Comparison of ENCODE assay signal across 13 cellular contexts in the genomic region with DNA sequence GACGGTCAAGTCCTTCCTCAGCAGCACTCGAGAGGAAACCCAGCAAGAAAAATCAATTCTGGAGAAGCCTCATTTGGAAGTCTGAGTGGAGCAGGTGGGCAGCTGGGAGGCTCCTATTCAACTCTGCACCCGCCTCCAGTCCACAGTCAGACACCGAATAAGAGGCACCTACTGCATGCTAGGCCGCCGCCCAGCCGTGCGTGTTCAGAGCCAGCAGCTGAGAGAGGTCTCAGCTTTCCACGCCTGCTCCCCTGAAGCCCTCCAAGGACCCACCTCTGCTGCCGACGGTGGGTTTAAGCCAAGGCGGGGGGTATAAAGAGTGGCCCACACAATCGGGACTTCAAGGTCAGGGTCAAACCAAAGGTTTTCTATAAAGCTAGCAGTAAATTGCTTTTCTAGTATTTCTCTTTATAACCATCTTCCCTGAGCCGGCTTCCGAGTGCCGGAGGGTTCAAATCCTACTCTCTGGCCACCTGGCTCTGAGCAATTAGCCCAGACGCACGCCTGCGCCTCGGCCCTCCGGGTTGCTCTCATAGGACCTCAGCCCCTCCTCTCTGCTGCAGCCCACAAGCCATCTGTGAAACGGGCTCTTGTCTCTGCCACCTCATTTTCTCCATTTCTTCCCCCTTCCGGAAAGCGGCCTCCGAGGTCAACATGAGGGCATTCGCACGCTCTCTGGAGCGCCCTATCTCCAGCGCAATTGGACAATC. TPM values are rescaled to one million over a fixed set of nuclear protein-coding genes. Genes with fewer than 3 reads are reported as not detected.
DNase-seq lines count a peak whose midpoint lies in the region; ATAC-seq and TF ChIP-seq lines count a peak whose summit lies in the region.
"Had no signal": no experiment of that assay in that cellular context is flagged by ENCODE, and none has a peak within 500 bp of the region (broad histone marks: within the 10 kb centered on the region; RNA-seq: fewer than 3 reads in every experiment).

No MANE protein-coding gene starts in this region.

- no peaks in the 10 kb centered on the region for H3K9me3 ChIP-seq in heart right ventricle

- no peak overlapping the region for H3K4me3 Mint-ChIP-seq in stimulated activated naive B cell treated with anti-CD40 and anti-IgM and Interleukin-4, amounts not matched to agents 10 μg/mL and 1 μg/mL and 100 μg/mL, for 72 hours
- H3K4me3 Mint-ChIP-seq in activated CD4-positive, alpha-beta T cell treated with anti-CD3 and anti-CD28 coated beads for 36 hours = no peak overlapping the region
- H3K4me3 Mint-ChIP-seq: effector memory CD8-positive, alpha-beta T cell had no signal

- no peaks in the 10 kb centered on the region for H3K27me3 ChIP-seq in heart right ventricle

- H3K36me3 ChIP-seq in heart right ventricle = no peaks in the 10 kb centered on the region

- DNase-seq in NCI-H1417 (lab: John Stamatoyannopoulos, UW) (peak; percentile 76 to 89 (median 80)), NCI-H1417 treated with DMSO at 0.1 percent for 48 hours (lab: John Stamatoyannopoulos, UW) (no peak), RWPE1 (ENCODE audit: low spot score) (no peak), heart right ventricle (peak; percentile 34 to 44), globus pallidus (ENCODE audit: low spot score) (no peak)
- DNase-seq in stimulated activated naive B cell treated with anti-CD40 and anti-IgM and Interleukin-4, amounts not matched to agents 10 μg/mL and 1 μg/mL and 100 μg/mL, for 72 hours = no peak
- no peak for DNase-seq in activated CD4-positive, alpha-beta T cell treated with anti-CD3 and anti-CD28 coated beads for 36 hours
- DNase-seq: 8988T; activated CD4-positive, CD25-positive, alpha-beta regulatory T cell treated with anti-CD3 and anti-CD28 coated beads, Interleukin-2, amount 50 U/mL, for 72 hours; effector memory CD8-positive, alpha-beta T cell; islet precursor cell had no signal

- CTCF ChIA-PET in RWPE1 (lab: Yijun Ruan, JAX) = interaction anchor here (1.7 kb wide), 1 partner anchor 43 kb away, joined by 11 read pairs; no protein-coding TSS in a partner anchor
- CTCF ChIA-PET in activated CD4-positive, alpha-beta T cell treated with anti-CD3 and anti-CD28 coated beads for 36 hours (lab: Charles Lee) = no interaction called here

- H3K27ac ChIP-seq in RWPE1 (peak overlapping the region; percentile 95), heart right ventricle (peak overlapping the region in 7 of 10 donors; percentile 20 to 80 (median 58))

- peak overlapping the region; percentile 20 for H3K27ac Mint-ChIP-seq in stimulated activated naive B cell treated with anti-CD40 and anti-IgM and Interleukin-4, amounts not matched to agents 10 μg/mL and 1 μg/mL and 100 μg/mL, for 72 hours
- no peak overlapping the region for H3K27ac Mint-ChIP-seq in activated CD4-positive, alpha-beta T cell treated with anti-CD3 and anti-CD28 coated beads for 36 hours
- H3K27ac Mint-ChIP-seq: activated naive CD4-positive, alpha-beta T cell treated with anti-CD3 and anti-CD28 coated beads, Interleukin-2, amount 50 U/mL, for 72 hours; effector memory CD8-positive, alpha-beta T cell had no signal

- H3K4me1 Mint-ChIP-seq in stimulated activated naive B cell treated with anti-CD40 and anti-IgM and Interleukin-4, amounts not matched to agents 10 μg/mL and 1 μg/mL and 100 μg/mL, for 72 hours = peaks cover 63 to 89% of the 10 kb centered on the region in 2 donors
- peaks cover 12% of the 10 kb centered on the region for H3K4me1 Mint-ChIP-seq in activated CD4-positive, alpha-beta T cell treated with anti-CD3 and anti-CD28 coated beads for 36 hours

- intact Hi-C loops in heart right ventricle (cut with DNase I) = no loop called here
- intact Hi-C loops in activated CD4-positive, alpha-beta T cell treated with anti-CD3 and anti-CD28 coated beads for 36 hours (cut with DNase I, micrococcal nuclease) = no loop called here

- TF ChIP-seq CTCF in RWPE1 (conservative IDR thresholded peaks at IDR 0.05; ENCODE audit: low read depth) (no peak), heart right ventricle (IDR thresholded peaks at IDR 0.05) (no peak)

- peaks cover 2 to 38% (median 13%) of the 10 kb centered on the region in 9 donors for H3K4me1 ChIP-seq in heart right ventricle

- peak overlapping the region in 4 of 10 donors; percentile 18 to 25 (median 20) for H3K4me3 ChIP-seq in heart right ventricle

- 70 to 76% methylated on average over 29 of the region's 29 CpGs for WGBS in heart right ventricle, 2 donors

- POLR2A ChIA-PET in RWPE1 (lab: Yijun Ruan, JAX; ENCODE audit: low non-redundant PET) = no interaction called here
- POLR2A ChIA-PET in activated CD4-positive, alpha-beta T cell treated with anti-CD3 and anti-CD28 coated beads for 36 hours (lab: Charles Lee) = no interaction called here

- peaks cover 17 to 46% of the 10 kb centered on the region in 2 donors for H3K36me3 Mint-ChIP-seq in stimulated activated naive B cell treated with anti-CD40 and anti-IgM and Interleukin-4, amounts not matched to agents 10 μg/mL and 1 μg/mL and 100 μg/mL, for 72 hours
- no peaks in the 10 kb centered on the region for H3K36me3 Mint-ChIP-seq in activated CD4-positive, alpha-beta T cell treated with anti-CD3 and anti-CD28 coated beads for 36 hours (ENCODE audit: low read depth)
- H3K36me3 Mint-ChIP-seq: activated naive CD4-positive, alpha-beta T cell treated with anti-CD3 and anti-CD28 coated beads, Interleukin-2, amount 50 U/mL, for 72 hours had no signal

- ATAC-seq in heart right ventricle (peak; percentile 58 to 75 (median 68)), HG03159 (IDR thresholded peaks at IDR 0.05; ENCODE audit: unreplicated experiment) (no peak)
- no peak for ATAC-seq in stimulated activated naive B cell treated with anti-CD40 and anti-IgM and Interleukin-4, amounts not matched to agents 10 μg/mL and 1 μg/mL and 100 μg/mL, for 72 hours (replicated peaks)
- ATAC-seq in activated CD4-positive, alpha-beta T cell treated with anti-CD3 and anti-CD28 coated beads for 36 hours = no peak
- ATAC-seq: activated naive CD4-positive, alpha-beta T cell treated with anti-CD3 and anti-CD28 coated beads, Interleukin-2, amount 50 U/mL, for 72 hours; effector memory CD8-positive, alpha-beta T cell had no signal

- no peaks in the 10 kb centered on the region for H3K27me3 Mint-ChIP-seq in stimulated activated naive B cell treated with anti-CD40 and anti-IgM and Interleukin-4, amounts not matched to agents 10 μg/mL and 1 μg/mL and 100 μg/mL, for 72 hours
- H3K27me3 Mint-ChIP-seq in activated CD4-positive, alpha-beta T cell treated with anti-CD3 and anti-CD28 coated beads for 36 hours = no peaks in the 10 kb centered on the region
- H3K27me3 Mint-ChIP-seq: effector memory CD8-positive, alpha-beta T cell had no signal

- H3K9me3 Mint-ChIP-seq in stimulated activated naive B cell treated with anti-CD40 and anti-IgM and Interleukin-4, amounts not matched to agents 10 μg/mL and 1 μg/mL and 100 μg/mL, for 72 hours = peaks cover 0 to 2% of the 10 kb centered on the region in 2 donors
- H3K9me3 Mint-ChIP-seq in activated CD4-positive, alpha-beta T cell treated with anti-CD3 and anti-CD28 coated beads for 36 hours (ENCODE audit: low read depth) = no peaks in the 10 kb centered on the region
- H3K9me3 Mint-ChIP-seq: activated naive CD4-positive, alpha-beta T cell treated with anti-CD3 and anti-CD28 coated beads, Interleukin-2, amount 50 U/mL, for 72 hours; effector memory CD8-positive, alpha-beta T cell had no signal

RNA-seq across cellular contexts. Expression of gene VAV2, which starts 41.8 kb away (rescaled TPM):
- 1 to 10 TPM; 2.9 to 7.1 (median 5.0) TPM for total RNA-seq in heart right ventricle
- polyA plus RNA-seq in heart right ventricle = 1 to 10 TPM; 4.3 to 5.7 TPM
- total RNA-seq in activated CD4-positive, alpha-beta T cell treated with anti-CD3 and anti-CD28 coated beads for 36 hours = 1 to 10 TPM; 5.1 to 6.5 TPM

Comparison
In these comparisons a context has a peak if more than half of its experiments do, and no peak if none do; other contexts are left out.
1. DNase-seq: peak in NCI-H1417 (3 of 3) and heart right ventricle (2 of 2); none in NCI-H1417 treated with DMSO at 0.1 percent for 48 hours (single experiment), RWPE1 (single experiment), stimulated activated naive B cell treated with anti-CD40 and anti-IgM and Interleukin-4, amounts not matched to agents 10 μg/mL and 1 μg/mL and 100 μg/mL, for 72 hours (single experiment), globus pallidus (single experiment) and activated CD4-positive, alpha-beta T cell treated with anti-CD3 and anti-CD28 coated beads for 36 hours (single experiment).
2. ATAC-seq: peak in heart right ventricle (8 of 8); none in stimulated activated naive B cell treated with anti-CD40 and anti-IgM and Interleukin-4, amounts not matched to agents 10 μg/mL and 1 μg/mL and 100 μg/mL, for 72 hours (0 of 2), HG03159 (single experiment) and activated CD4-positive, alpha-beta T cell treated with anti-CD3 and anti-CD28 coated beads for 36 hours (single experiment).